In the genomic region with DNA sequence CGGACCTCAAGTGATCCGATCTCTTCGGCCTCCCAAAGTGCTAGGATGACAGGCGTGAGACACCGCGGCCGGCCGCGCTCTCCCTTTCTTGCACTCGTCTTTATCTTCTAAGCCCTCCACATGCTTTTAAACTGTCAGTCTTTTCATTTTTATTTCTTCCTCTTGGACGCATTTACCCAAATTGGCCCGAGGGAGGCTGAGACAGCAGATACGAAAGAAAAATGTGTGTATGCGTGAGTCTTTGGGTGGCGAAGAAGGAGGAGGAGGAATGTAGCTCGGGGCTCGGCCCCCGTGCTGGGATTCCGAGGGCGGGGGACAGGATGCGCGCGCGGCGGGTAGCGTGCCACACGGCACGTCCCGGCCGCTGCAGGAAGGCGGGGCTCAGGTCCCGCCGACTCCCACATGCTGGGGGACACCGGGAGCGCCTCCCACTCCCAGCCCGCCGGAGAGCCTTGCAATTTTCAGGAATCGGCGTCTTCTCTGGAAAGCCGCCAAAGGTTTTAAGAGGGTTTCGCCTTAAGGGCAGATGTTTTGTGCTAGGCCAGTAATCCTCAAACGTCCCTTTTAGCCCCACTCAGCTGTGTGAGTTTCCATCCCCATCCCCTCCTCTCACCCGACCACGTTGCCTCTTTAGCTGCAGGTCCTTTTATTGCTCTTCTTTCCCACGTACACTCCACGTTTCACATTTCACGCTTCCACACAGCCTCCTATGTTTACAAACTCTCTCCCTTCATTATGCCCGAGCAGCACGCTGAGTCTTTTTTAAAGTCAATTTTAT, we compare ENCODE assay signal across 1 cellular context.
TF ChIP-seq lines count a peak whose summit lies in the region.

No MANE protein-coding gene starts in this region.

TF ChIP-seq in K562, 482 proteins besides CTCF, POLR2A, EP300 and RAD21 (continued from another document and continues in another):
- no peak for TF ChIP-seq USF2 (CRISPR knock-in tag; IDR thresholded peaks at IDR 0.05)
- no peak for TF ChIP-seq ZNF175 (CRISPR knock-in tag; IDR thresholded peaks at IDR 0.05; ENCODE audit: low read depth)
- no peak for TF ChIP-seq PML (IDR thresholded peaks at IDR 0.05; ENCODE audit: low read length)
- TF ChIP-seq FOS (IDR thresholded peaks at IDR 0.05; ENCODE audit: extremely low read depth, insufficient read length) = no peak
- TF ChIP-seq CBX8 (IDR thresholded peaks at IDR 0.05; ENCODE audit: borderline replicate concordance, extremely low read depth, low read depth, low read length, poor library complexity, severe bottlenecking) = no peak
- no peak for TF ChIP-seq ZNF232 (CRISPR knock-in tag; IDR thresholded peaks at IDR 0.05)
- TF ChIP-seq, protein P1, sequence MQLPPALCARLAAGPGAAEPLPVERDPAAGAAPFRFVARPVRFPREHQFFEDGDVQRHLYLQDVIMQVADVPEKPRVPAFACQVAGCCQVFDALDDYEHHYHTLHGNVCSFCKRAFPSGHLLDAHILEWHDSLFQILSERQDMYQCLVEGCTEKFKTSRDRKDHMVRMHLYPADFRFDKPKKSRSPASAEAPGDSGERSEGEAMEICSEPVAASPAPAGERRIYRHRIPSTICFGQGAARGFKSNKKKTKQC (CRISPR knock-in tag; IDR thresholded peaks at IDR 0.05) = no peak
- TF ChIP-seq CREM (IDR thresholded peaks at IDR 0.05; ENCODE audit: low read depth) = no peak
- no peak for TF ChIP-seq TBP (optimal IDR thresholded peaks at IDR 0.05; ENCODE audit: low read depth, low read length)
- TF ChIP-seq RHOXF2B (CRISPR knock-in tag; conservative IDR thresholded peaks at IDR 0.05) = no peak
- peak; percentile 30 to 75 for TF ChIP-seq AFF1 (IDR thresholded peaks at IDR 0.05; ENCODE audit: low read depth in 1 of 2, partially characterized antibody in 2 of 2)
- TF ChIP-seq ZBTB34 (CRISPR knock-in tag; IDR thresholded peaks at IDR 0.05) = no peak
- TF ChIP-seq SPI1 (IDR thresholded peaks at IDR 0.05; ENCODE audit: borderline replicate concordance, low read depth, low read length) = no peak
- TF ChIP-seq NR3C1 (CRISPR knock-in tag; IDR thresholded peaks at IDR 0.05) = no peak
- no peak for TF ChIP-seq ZNF253 (CRISPR knock-in tag; conservative IDR thresholded peaks at IDR 0.05)
- TF ChIP-seq BRF2 (IDR thresholded peaks at IDR 0.05; ENCODE audit: borderline replicate concordance, insufficient read depth, insufficient read length) = no peak
- TF ChIP-seq MCM5 (IDR thresholded peaks at IDR 0.05; ENCODE audit: low read depth) = no peak
- TF ChIP-seq HNRNPH1 (optimal IDR thresholded peaks at IDR 0.05; ENCODE audit: low read depth, low read length) = no peak
- TF ChIP-seq RBM34 (IDR thresholded peaks at IDR 0.05; ENCODE audit: borderline replicate concordance, insufficient read depth, low read length) = no peak
- TF ChIP-seq, protein P2, sequence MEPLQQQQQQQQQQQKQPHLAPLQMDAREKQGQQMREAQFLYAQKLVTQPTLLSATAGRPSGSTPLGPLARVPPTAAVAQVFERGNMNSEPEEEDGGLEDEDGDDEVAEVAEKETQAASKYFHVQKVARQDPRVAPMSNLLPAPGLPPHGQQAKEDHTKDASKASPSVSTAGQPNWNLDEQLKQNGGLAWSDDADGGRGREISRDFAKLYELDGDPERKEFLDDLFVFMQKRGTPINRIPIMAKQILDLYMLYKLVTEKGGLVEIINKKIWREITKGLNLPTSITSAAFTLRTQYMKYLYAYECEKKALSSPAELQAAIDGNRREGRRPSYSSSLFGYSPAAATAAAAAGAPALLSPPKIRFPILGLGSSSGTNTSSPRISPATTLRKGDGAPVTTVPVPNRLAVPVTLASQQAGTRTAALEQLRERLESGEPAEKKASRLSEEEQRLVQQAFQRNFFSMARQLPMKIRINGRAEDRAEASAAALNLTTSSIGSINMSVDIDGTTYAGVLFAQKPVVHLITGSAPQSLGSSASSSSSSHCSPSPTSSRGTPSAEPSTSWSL (CRISPR knock-in tag; IDR thresholded peaks at IDR 0.05; ENCODE audit: borderline replicate concordance) = no peak
- TF ChIP-seq, protein P3, sequence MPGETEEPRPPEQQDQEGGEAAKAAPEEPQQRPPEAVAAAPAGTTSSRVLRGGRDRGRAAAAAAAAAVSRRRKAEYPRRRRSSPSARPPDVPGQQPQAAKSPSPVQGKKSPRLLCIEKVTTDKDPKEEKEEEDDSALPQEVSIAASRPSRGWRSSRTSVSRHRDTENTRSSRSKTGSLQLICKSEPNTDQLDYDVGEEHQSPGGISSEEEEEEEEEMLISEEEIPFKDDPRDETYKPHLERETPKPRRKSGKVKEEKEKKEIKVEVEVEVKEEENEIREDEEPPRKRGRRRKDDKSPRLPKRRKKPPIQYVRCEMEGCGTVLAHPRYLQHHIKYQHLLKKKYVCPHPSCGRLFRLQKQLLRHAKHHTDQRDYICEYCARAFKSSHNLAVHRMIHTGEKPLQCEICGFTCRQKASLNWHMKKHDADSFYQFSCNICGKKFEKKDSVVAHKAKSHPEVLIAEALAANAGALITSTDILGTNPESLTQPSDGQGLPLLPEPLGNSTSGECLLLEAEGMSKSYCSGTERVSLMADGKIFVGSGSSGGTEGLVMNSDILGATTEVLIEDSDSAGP (CRISPR knock-in tag; IDR thresholded peaks at IDR 0.05) = no peak
- no peak for TF ChIP-seq TCFL5 (CRISPR knock-in tag; conservative IDR thresholded peaks at IDR 0.05)
- TF ChIP-seq MEIS2 (IDR thresholded peaks at IDR 0.05; ENCODE audit: partially characterized antibody) = peak; percentile 46
- no peak for TF ChIP-seq PRPF4 (IDR thresholded peaks at IDR 0.05; ENCODE audit: insufficient read depth, low read depth, low read length, poor library complexity, severe bottlenecking)
- TF ChIP-seq MEF2D (tag; conservative IDR thresholded peaks at IDR 0.05; ENCODE audit: low read depth) = no peak
- no peak for TF ChIP-seq TRIM28 (IDR thresholded peaks at IDR 0.05)
- no peak for TF ChIP-seq MCM2 (IDR thresholded peaks at IDR 0.05; ENCODE audit: low read depth)
- no peak for TF ChIP-seq ZNF134 (CRISPR knock-in tag; conservative IDR thresholded peaks at IDR 0.05)
- no peak for TF ChIP-seq ZBTB1 (CRISPR knock-in tag; IDR thresholded peaks at IDR 0.05; ENCODE audit: borderline replicate concordance, low read depth)
- no peak for TF ChIP-seq MAFK (IDR thresholded peaks at IDR 0.05; ENCODE audit: low read length)
- no peak for TF ChIP-seq TARDBP (IDR thresholded peaks at IDR 0.05)
- TF ChIP-seq POU5F1 (IDR thresholded peaks at IDR 0.05; ENCODE audit: borderline replicate concordance, low read depth, low read length, partially characterized antibody) = no peak
- no peak for TF ChIP-seq HOXB6 (CRISPR knock-in tag; IDR thresholded peaks at IDR 0.05; ENCODE audit: borderline replicate concordance)
- TF ChIP-seq, protein P4, sequence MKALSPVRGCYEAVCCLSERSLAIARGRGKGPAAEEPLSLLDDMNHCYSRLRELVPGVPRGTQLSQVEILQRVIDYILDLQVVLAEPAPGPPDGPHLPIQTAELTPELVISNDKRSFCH (CRISPR knock-in tag; IDR thresholded peaks at IDR 0.05) = no peak
- TF ChIP-seq, protein P4 (tag; IDR thresholded peaks at IDR 0.05) = no peak
- TF ChIP-seq NCOR1 (IDR thresholded peaks at IDR 0.05) = no peak; the same call in 1 of the 2 replicates
- TF ChIP-seq, protein P5, sequence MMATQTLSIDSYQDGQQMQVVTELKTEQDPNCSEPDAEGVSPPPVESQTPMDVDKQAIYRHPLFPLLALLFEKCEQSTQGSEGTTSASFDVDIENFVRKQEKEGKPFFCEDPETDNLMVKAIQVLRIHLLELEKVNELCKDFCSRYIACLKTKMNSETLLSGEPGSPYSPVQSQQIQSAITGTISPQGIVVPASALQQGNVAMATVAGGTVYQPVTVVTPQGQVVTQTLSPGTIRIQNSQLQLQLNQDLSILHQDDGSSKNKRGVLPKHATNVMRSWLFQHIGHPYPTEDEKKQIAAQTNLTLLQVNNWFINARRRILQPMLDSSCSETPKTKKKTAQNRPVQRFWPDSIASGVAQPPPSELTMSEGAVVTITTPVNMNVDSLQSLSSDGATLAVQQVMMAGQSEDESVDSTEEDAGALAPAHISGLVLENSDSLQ (IDR thresholded peaks at IDR 0.05) = peak; percentile 64
- TF ChIP-seq C11orf30 (IDR thresholded peaks at IDR 0.05; ENCODE audit: low read depth) = peak; percentile 26; the same call in 1 of the 2 replicates
- 0 out of 2 replicates have a peak, but pooled peaks have one; percentile 19 for TF ChIP-seq ZBTB2 (IDR thresholded peaks at IDR 0.05)
- no peak for TF ChIP-seq ZNF324 (CRISPR knock-in tag; IDR thresholded peaks at IDR 0.05)
- no peak for TF ChIP-seq BACH1 (tag; IDR thresholded peaks at IDR 0.05)
- no peak for TF ChIP-seq ZNF280A (IDR thresholded peaks at IDR 0.05; ENCODE audit: low read depth, partially characterized antibody)
- TF ChIP-seq MYBL2 (IDR thresholded peaks at IDR 0.05; ENCODE audit: low read depth) = no peak
- TF ChIP-seq MYBL2 (CRISPR knock-in tag; IDR thresholded peaks at IDR 0.05; ENCODE audit: borderline replicate concordance) = no peak
- TF ChIP-seq HMG20A (CRISPR knock-in tag; conservative IDR thresholded peaks at IDR 0.05) = no peak
